Comparison of ENCODE assay signal across 15 cellular contexts in the genomic region with DNA sequence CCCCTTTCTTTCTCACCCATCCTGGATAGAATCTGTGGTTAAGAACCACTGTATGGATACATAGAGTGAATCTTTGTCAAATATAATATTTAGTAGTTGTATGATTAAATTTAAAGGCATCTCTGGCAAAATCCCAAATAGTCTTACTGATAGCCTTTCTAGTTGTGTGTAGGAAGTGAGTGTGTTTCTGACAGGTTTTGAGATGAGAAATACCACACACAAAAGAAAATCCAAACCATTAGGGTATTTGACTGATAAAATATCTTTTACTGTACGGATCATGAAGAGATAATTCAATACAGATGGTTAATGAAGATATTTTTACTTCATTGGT. TPM values are rescaled to one million over a fixed set of nuclear protein-coding genes. Genes with fewer than 3 reads are reported as not detected.
A peak's percentile ranks its signal among the peaks of the same experiment; 100 is the strongest.
DNase-seq lines count a peak whose midpoint lies in the region; ATAC-seq, FAIRE-seq and TF ChIP-seq lines count a peak whose summit lies in the region.
"Had no signal": no experiment of that assay in that cellular context is flagged by ENCODE, and none has a peak within 500 bp of the region (broad histone marks: within the 10 kb centered on the region; RNA-seq: fewer than 3 reads in every experiment).

No MANE protein-coding gene starts in this region.

- POLR2A ChIA-PET in HepG2 (lab: Yijun Ruan, JAX) = no interaction called here

- H3K27ac ChIP-seq in liver (ENCODE audit: low read depth in 1 of 2, low read length in 2 of 2) (peak overlapping the region; percentile 88 to 92), HepG2 (ENCODE audit: extremely low read length, insufficient read depth, low read length) (no peak overlapping the region), KMS-11 (peak overlapping the region; percentile 99), skeletal muscle tissue (ENCODE audit: low read depth, low read length) (peak overlapping the region; percentile 94)

- no peak overlapping the region for H3K4me3 ChIP-seq in liver (ENCODE audit: low read depth in 1 of 3, low read length in 3 of 3)
- H3K4me3 ChIP-seq in HepG2 (replicated peaks in 1 of 3; ENCODE audit: insufficient read depth in 1 of 3, low read depth in 2 of 3, low read length in 3 of 3) = no peak overlapping the region
- no peak overlapping the region for H3K4me3 ChIP-seq in KMS-11 (IDR thresholded peaks at IDR 0.05; ENCODE audit: insufficient read depth, low read depth, low read length)
- no peak overlapping the region for H3K4me3 ChIP-seq in fibroblast of the aortic adventitia (ENCODE audit: low read depth, low read length)
- peak overlapping the region; percentile 65 to 82 (median 69) for H3K4me3 ChIP-seq in skeletal muscle tissue (ENCODE audit: low read length in 3 of 3)
- H3K4me3 ChIP-seq: HAP-1 had no signal

- BruUV-seq in HepG2 (replicated peaks; lab: Mats Ljungman, UMichigan) = no TSS peak

- no peaks in the 10 kb centered on the region for H3K36me3 Mint-ChIP-seq in activated naive CD8-positive, alpha-beta T cell treated with anti-CD3 and anti-CD28 coated beads for 36 hours

- DNase-seq in HepG2 (ENCODE audit: low spot score) (no peak), fibroblast of the aortic adventitia (ENCODE audit: low read depth) (peak; percentile 22), GM19240 (ENCODE audit: insufficient read length, low spot score) (no peak), NCI-H2081 treated with DMSO at 0.1 percent for 48 hours (lab: John Stamatoyannopoulos, UW) (no peak)
- DNase-seq in activated naive CD8-positive, alpha-beta T cell treated with anti-CD3 and anti-CD28 coated beads for 36 hours = no peak
- DNase-seq: BE2C; NCI-H1436 treated with DMSO at 0.1 percent for 48 hours; NCI-H2081; NCI-H526; NK-92 treated with Interleukin-12 subunit alpha and Interleukin-12 subunit beta, amount 100 ng/mL, for 24 hours; Right ventricle myocardium superior had no signal

- CTCF ChIA-PET in HepG2 (lab: Yijun Ruan, JAX; ENCODE audit: low intra/inter-chr PET ratio, low total read pairs) = no interaction called here

- H3K9me3 ChIP-seq in liver (ENCODE audit: control insufficient read depth in 4 of 4, low read length in 3 of 4) = no peaks in the 10 kb centered on the region
- no peaks in the 10 kb centered on the region for H3K9me3 ChIP-seq in HepG2 (ENCODE audit: low read length)
- H3K9me3 ChIP-seq in skeletal muscle tissue (ENCODE audit: control insufficient read depth in 3 of 3, low read length in 3 of 3) = no peaks in the 10 kb centered on the region
- H3K9me3 ChIP-seq: BE2C, HAP-1 had no signal

- H3K4me1 ChIP-seq in liver (ENCODE audit: control insufficient read depth in 4 of 4, insufficient read depth in 4 of 4, low read length in 3 of 4) (peaks cover 6 to 58% (median 33%) of the 10 kb centered on the region in 4 donors), HepG2 (ENCODE audit: insufficient read depth, low read length) (no peaks in the 10 kb centered on the region), KMS-11 (ENCODE audit: low read depth, poor library complexity, severe bottlenecking) (peaks cover 94% of the 10 kb centered on the region), skeletal muscle tissue (ENCODE audit: control insufficient read depth in 3 of 3, insufficient read depth in 3 of 3, low read length in 3 of 3) (peaks cover 33 to 44% (median 39%) of the 10 kb centered on the region in 3 donors)
- H3K4me1 ChIP-seq: BE2C had no signal

- H3K4me2 ChIP-seq in HepG2 (ENCODE audit: low read depth, low read length) (no peak overlapping the region), KMS-11 (peak overlapping the region; percentile 99)

- H3K27ac Mint-ChIP-seq in activated naive CD8-positive, alpha-beta T cell treated with anti-CD3 and anti-CD28 coated beads for 36 hours = no peak overlapping the region

- TF ChIP-seq RAD21 in liver (IDR thresholded peaks at IDR 0.05) (no peak), HepG2 (CRISPR knock-in tag; IDR thresholded peaks at IDR 0.05) (no peak)

- TF ChIP-seq EP300 in HepG2 (IDR thresholded peaks at IDR 0.05; ENCODE audit: low read depth in 2 of 2, low read length in 2 of 2) (no peak), HepG2 (CRISPR knock-in tag; IDR thresholded peaks at IDR 0.05; ENCODE audit: borderline replicate concordance) (no peak)

- H3K27me3 ChIP-seq in liver (ENCODE audit: control insufficient read depth in 4 of 4, insufficient read depth in 4 of 4, low read length in 3 of 4) (no peaks in the 10 kb centered on the region), HepG2 (ENCODE audit: control insufficient read depth in 1 of 2, insufficient read depth in 2 of 2, low read length in 2 of 2) (peaks cover 0 to 11% of the 10 kb centered on the region in 2 experiments; a peak in 3 of 5 replicates), KMS-11 (ENCODE audit: insufficient read depth, low read depth) (no peaks in the 10 kb centered on the region), skeletal muscle tissue (ENCODE audit: control insufficient read depth in 3 of 3, insufficient read depth in 3 of 3, low read length in 3 of 3) (no peaks in the 10 kb centered on the region)
- H3K27me3 ChIP-seq: BE2C had no signal

- H3K36me3 ChIP-seq in liver (ENCODE audit: control insufficient read depth in 4 of 4, insufficient read depth in 3 of 4, low read depth in 1 of 4, low read length in 3 of 4) = no peaks in the 10 kb centered on the region
- H3K36me3 ChIP-seq in HepG2 (replicated peaks in 1 of 2; ENCODE audit: control insufficient read depth in 1 of 2, insufficient read depth in 2 of 2, low read length in 2 of 2) = no peaks in the 10 kb centered on the region
- H3K36me3 ChIP-seq in KMS-11 (ENCODE audit: insufficient read depth) = no peaks in the 10 kb centered on the region
- H3K36me3 ChIP-seq in skeletal muscle tissue (ENCODE audit: control insufficient read depth in 3 of 3, insufficient read depth in 3 of 3, low read length in 3 of 3) = peaks cover 0 to 6% (median 0%) of the 10 kb centered on the region in 3 donors
- H3K36me3 ChIP-seq: BE2C, HAP-1 had no signal

- H4K20me1 ChIP-seq in HepG2 (ENCODE audit: insufficient read depth, low read length) = no peaks in the 10 kb centered on the region
- no peaks in the 10 kb centered on the region for H4K20me1 ChIP-seq in KMS-11 (ENCODE audit: insufficient read depth)

- no peak for TF ChIP-seq POLR2A in HepG2 (IDR thresholded peaks at IDR 0.05; ENCODE audit: insufficient read depth in 1 of 2, low read depth in 2 of 2, low read length in 2 of 2)

- peaks cover 64% of the 10 kb centered on the region for H3K4me1 Mint-ChIP-seq in activated naive CD8-positive, alpha-beta T cell treated with anti-CD3 and anti-CD28 coated beads for 36 hours

- H3K9me3 Mint-ChIP-seq in activated naive CD8-positive, alpha-beta T cell treated with anti-CD3 and anti-CD28 coated beads for 36 hours = no peaks in the 10 kb centered on the region

- in situ Hi-C loops in HepG2 (cut with HindIII; ENCODE audit: extremely low pct_ligation_motif_present, low pct_unique_long_range_greater_than_20kb) = no loop called here

- no peaks in the 10 kb centered on the region for H3K27me3 Mint-ChIP-seq in activated naive CD8-positive, alpha-beta T cell treated with anti-CD3 and anti-CD28 coated beads for 36 hours

- H2AFZ ChIP-seq in HepG2 (ENCODE audit: low read length) = no peak overlapping the region
- no peak overlapping the region for H2AFZ ChIP-seq in KMS-11 (ENCODE audit: low read depth)

- H3K79me2 ChIP-seq in HepG2 (ENCODE audit: insufficient read depth, low read length) (no peaks in the 10 kb centered on the region), KMS-11 (ENCODE audit: insufficient read depth, low read depth) (no peaks in the 10 kb centered on the region)

- no peak overlapping the region for H3K4me3 Mint-ChIP-seq in activated naive CD8-positive, alpha-beta T cell treated with anti-CD3 and anti-CD28 coated beads for 36 hours

- ATAC-seq in HepG2 = no peak

- FAIRE-seq in HepG2 (lab: Jason Lieb, UNC) = no peak

- H3K9ac ChIP-seq in liver (ENCODE audit: low read depth in 1 of 2, low read length in 2 of 2) (no peak overlapping the region), HepG2 (ENCODE audit: insufficient read depth, low read depth, low read length) (no peak overlapping the region), KMS-11 (no peak overlapping the region), skeletal muscle tissue (ENCODE audit: low read depth in 1 of 3, low read length in 3 of 3) (peak overlapping the region; percentile 82 to 86 (median 84))

- 86% methylated on average over 1 of the region's 1 CpG for WGBS in liver
- 0% methylated on average over 1 of the region's 1 CpG for WGBS in HepG2 (ENCODE audit: low lambda C conversion rate)

- intact Hi-C loops in HepG2 (cut with micrococcal nuclease; ENCODE audit: unreplicated experiment) = no loop called here

- TF ChIP-seq CTCF in liver (IDR thresholded peaks at IDR 0.05; ENCODE audit: low read depth, low read length, missing input control) = no peak
- TF ChIP-seq CTCF in HepG2 (CRISPR knock-in tag; IDR thresholded peaks at IDR 0.05) = no peak
- TF ChIP-seq CTCF in KMS-11 (conservative IDR thresholded peaks at IDR 0.05; ENCODE audit: low read depth, low read length) = no peak
- TF ChIP-seq CTCF in fibroblast of the aortic adventitia (IDR thresholded peaks at IDR 0.05; ENCODE audit: insufficient read depth, low read length) = no peak

RNA-seq across cellular contexts. Expression of a gene that starts 44.7 kb away (rescaled TPM):
- 10 to 100 TPM; 16.3 to 16.5 TPM for total RNA-seq in liver
- 1 to 10 TPM; 1.5 to 2.6 TPM for polyA plus RNA-seq in liver
- not detected in 2 replicates for total RNA-seq in HepG2 (2016; rRNA removed; fragmentation: Illumina TruSeq; extraction: Trizol)
- total RNA-seq in HepG2 (2016; cell fraction: cytosol; rRNA removed; fragmentation: Illumina TruSeq; extraction: Trizol; ENCODE audit: low read depth) = not detected in 2 replicates
- 0.04 TPM in 1 of 2 replicates, not detected in the other for total RNA-seq in HepG2 (2016; cell fraction: insoluble cytoplasmic fraction; rRNA removed; fragmentation: Illumina TruSeq; extraction: Trizol)
- not detected in 2 replicates for total RNA-seq in HepG2 (2016; cell fraction: membrane; rRNA removed; fragmentation: Illumina TruSeq; extraction: Trizol)
- total RNA-seq in HepG2 (2016; cell fraction: nucleus; rRNA removed; fragmentation: Illumina TruSeq; extraction: Trizol) = not detected in 2 replicates
- polyA plus RNA-seq in HepG2 (2011; rRNA removed) = not detected in 2 replicates
- not detected in 2 replicates for polyA plus RNA-seq in HepG2 (2011; cell fraction: cytosol; rRNA removed)
- not detected in 2 replicates for polyA plus RNA-seq in HepG2 (2011; cell fraction: nucleus; rRNA removed)
- polyA plus RNA-seq in HepG2 (2012) = not detected in 2 replicates
- not detected in 2 replicates for polyA plus RNA-seq in HepG2 (2016; cell fraction: cytosol; fragmentation: Illumina TruSeq; extraction: Trizol; ENCODE audit: low read depth)
- not detected in 2 replicates for polyA plus RNA-seq in HepG2 (2016; cell fraction: insoluble cytoplasmic fraction; fragmentation: Illumina TruSeq; extraction: Trizol; ENCODE audit: low read depth)
- polyA plus RNA-seq in HepG2 (2016; cell fraction: membrane; fragmentation: Illumina TruSeq; extraction: Trizol; ENCODE audit: low read depth) = not detected in 2 replicates
- polyA plus RNA-seq in HepG2 (2016; cell fraction: nucleus; fragmentation: Illumina TruSeq; extraction: Trizol; ENCODE audit: insufficient read depth, low read depth) = not detected in 2 replicates
- polyA minus RNA-seq in HepG2 (2011; rRNA and poly(A)+ RNA removed; ENCODE audit: low replicate concordance) = 5.6 TPM in 1 of 2 replicates, not detected in the other
- not detected in 2 replicates for polyA minus RNA-seq in HepG2 (2011; cell fraction: cytosol; rRNA and poly(A)+ RNA removed)
- not detected in 2 replicates for polyA minus RNA-seq in HepG2 (2011; cell fraction: nucleus; rRNA and poly(A)+ RNA removed)
- total RNA-seq in fibroblast of the aortic adventitia (ENCODE audit: low replicate concordance) = 11.6 and 22.7 TPM in 2 replicates
- 83.5 TPM for total RNA-seq in skeletal muscle tissue
- 10 to 100 TPM; 19.1 to 19.6 TPM for total RNA-seq in activated naive CD8-positive, alpha-beta T cell treated with anti-CD3 and anti-CD28 coated beads for 36 hours

Comparison
In these comparisons a context has a peak if more than half of its experiments do, and no peak if none do; other contexts are left out.
1. RNA of a gene that starts 44.7 kb away (total RNA-seq): 83.5 TPM in skeletal muscle tissue (single experiment), 19.1 to 19.6 TPM in activated naive CD8-positive, alpha-beta T cell treated with anti-CD3 and anti-CD28 coated beads for 36 hours, 16.3 to 16.5 TPM in liver and 11.6 to 22.7 TPM in fibroblast of the aortic adventitia; 0.04 TPM in HepG2; every median in the first group is over 10 times any median in the second.
2. H3K4me3 ChIP-seq: peak in skeletal muscle tissue (3 of 3); none in liver (0 of 3), HepG2 (0 of 3), KMS-11 (single experiment) and fibroblast of the aortic adventitia (single experiment).
3. H3K9ac ChIP-seq: peak in skeletal muscle tissue (3 of 3); none in liver (0 of 2), HepG2 (single experiment) and KMS-11 (single experiment).